In genomic region chr11:48307760-48308386, GRCh38 we compare ENCODE assay signal across 8 cellular contexts. TPM values are rescaled to one million over a fixed set of nuclear protein-coding genes. Genes with fewer than 3 reads are reported as not detected.
DNase-seq lines count a peak whose midpoint lies in the region; ATAC-seq and TF ChIP-seq lines count a peak whose summit lies in the region.

No MANE protein-coding gene starts in this region.

- no peaks in the 10 kb centered on the region for H3K36me3 Mint-ChIP-seq in progenitor cell of endocrine pancreas (ENCODE audit: insufficient read depth)

- DNase-seq in D341Med (ENCODE audit: low spot score) (peak; percentile 58), GM20000 (ENCODE audit: low spot score) (peak; percentile 50), HT-29 (ENCODE audit: low spot score) (peak; percentile 92), RKO (ENCODE audit: low spot score) (peak; percentile 63), glomerular endothelial cell (ENCODE audit: extremely low read depth, low read depth, low spot score) (peak; percentile 36), progenitor cell of endocrine pancreas (ENCODE audit: low spot score, unreplicated experiment) (peak; percentile 16)
- DNase-seq in activated T-helper 9 cell treated with anti-CD3 and anti-CD28 coated beads, Interleukin-2, amount 50 U/mL, for 16 hours (ENCODE audit: low read depth): peak; percentile 20

- no peak for ATAC-seq in HG03571 (IDR thresholded peaks at IDR 0.05; ENCODE audit: unreplicated experiment)

- no peaks in the 10 kb centered on the region for H3K27me3 Mint-ChIP-seq in progenitor cell of endocrine pancreas

- peaks cover 38% of the 10 kb centered on the region for H3K9me3 Mint-ChIP-seq in progenitor cell of endocrine pancreas (ENCODE audit: low read depth)

- H3K4me1 Mint-ChIP-seq in progenitor cell of endocrine pancreas (ENCODE audit: low read depth): no peaks in the 10 kb centered on the region

- H3K27ac Mint-ChIP-seq in progenitor cell of endocrine pancreas: no peak overlapping the region

- H3K4me3 Mint-ChIP-seq in progenitor cell of endocrine pancreas (ENCODE audit: low read depth): no peak overlapping the region

- peak; percentile 86 for TF ChIP-seq CTCF in GM20000 (IDR thresholded peaks at IDR 0.05; ENCODE audit: extremely low read depth, missing control alignments)
- TF ChIP-seq CTCF in progenitor cell of endocrine pancreas (IDR thresholded peaks at IDR 0.05; ENCODE audit: unreplicated experiment): peak; percentile 59

RNA-seq across cellular contexts. Expression of gene OR4S1, which starts 1.9 kb away (rescaled TPM):
- total RNA-seq in HT-29 (2014; rRNA removed; shearing (Covaris generic)): not detected in 2 replicates
- total RNA-seq in glomerular endothelial cell: not detected in 2 replicates
- total RNA-seq in progenitor cell of endocrine pancreas: not detected in 2 replicates

RNA-seq across cellular contexts. Expression of gene OR4C3, which starts 16.8 kb away (rescaled TPM):
- not detected in 2 replicates for total RNA-seq in HT-29 (2014; rRNA removed; shearing (Covaris generic))
- total RNA-seq in glomerular endothelial cell (not detected in 2 replicates), progenitor cell of endocrine pancreas (not detected in 2 replicates)

RNA-seq across cellular contexts. Expression of gene OR4X1, which starts 44.2 kb away (rescaled TPM):
- not detected in 2 replicates for total RNA-seq in HT-29 (2014; rRNA removed; shearing (Covaris generic))
- not detected in 2 replicates for total RNA-seq in glomerular endothelial cell
- total RNA-seq in progenitor cell of endocrine pancreas: not detected in 2 replicates

RNA-seq across cellular contexts. Expression of gene OR4C5, which starts 58.4 kb away (rescaled TPM):
- total RNA-seq in HT-29 (2014; rRNA removed; shearing (Covaris generic)): not detected in 2 replicates
- not detected in 2 replicates for total RNA-seq in glomerular endothelial cell
- total RNA-seq in progenitor cell of endocrine pancreas: not detected in 2 replicates

Comparison
In these comparisons a context has a peak if more than half of its experiments do, and no peak if none do; other contexts are left out.
1. DNase-seq: peak in every context shown above with its lines; median percentile 92 in HT-29; 63 in RKO; 58 in D341Med; 50 in GM20000; 36 in glomerular endothelial cell; 20 in activated T-helper 9 cell treated with anti-CD3 and anti-CD28 coated beads, Interleukin-2, amount 50 U/mL, for 16 hours; 16 in progenitor cell of endocrine pancreas.